7 cellular contexts compared by ENCODE assay signal in genomic region chr10:7412482-7413251, GRCh38.
DNase-seq lines count a peak whose midpoint lies in the region; ATAC-seq and TF ChIP-seq lines count a peak whose summit lies in the region.

No MANE protein-coding gene starts in this region.

- H4K20me1 ChIP-seq in OCI-LY1 (ENCODE audit: insufficient read depth, low read length) = no peaks in the 10 kb centered on the region

- H3K4me3 Mint-ChIP-seq in central memory CD8-positive, alpha-beta T cell = peak overlapping the region; percentile 98
- H3K4me3 Mint-ChIP-seq in memory B cell = peak overlapping the region; percentile 92
- H3K4me3 Mint-ChIP-seq in stimulated activated naive CD8-positive, alpha-beta T cell treated with anti-CD3 and anti-CD28 coated beads, Interleukin-15, Interleukin-2, amounts not matched to agents 100 ng/mL and 50 ng/mL, for 24 hours = peak overlapping the region; percentile 55

- H3K27me3 Mint-ChIP-seq in central memory CD8-positive, alpha-beta T cell = no peaks in the 10 kb centered on the region
- H3K27me3 Mint-ChIP-seq in memory B cell = no peaks in the 10 kb centered on the region
- peaks cover 8% of the 10 kb centered on the region for H3K27me3 Mint-ChIP-seq in stimulated activated naive CD8-positive, alpha-beta T cell treated with anti-CD3 and anti-CD28 coated beads, Interleukin-15, Interleukin-2, amounts not matched to agents 100 ng/mL and 50 ng/mL, for 24 hours

- no peak overlapping the region for H3K27ac Mint-ChIP-seq in central memory CD8-positive, alpha-beta T cell (ENCODE audit: low read depth)
- no peak overlapping the region for H3K27ac Mint-ChIP-seq in memory B cell
- H3K27ac Mint-ChIP-seq in stimulated activated naive CD8-positive, alpha-beta T cell treated with anti-CD3 and anti-CD28 coated beads, Interleukin-15, Interleukin-2, amounts not matched to agents 100 ng/mL and 50 ng/mL, for 24 hours = peak overlapping the region; percentile 65

- H3K79me2 ChIP-seq in OCI-LY1 (ENCODE audit: insufficient read depth, low read length) = peaks cover 17% of the 10 kb centered on the region

- TF ChIP-seq CTCF in OCI-LY1 (IDR thresholded peaks at IDR 0.05; ENCODE audit: low read length) = no peak

- no peaks in the 10 kb centered on the region for H3F3A ChIP-seq in OCI-LY1 (ENCODE audit: insufficient read depth, low read length)

- no peak overlapping the region for H3K9ac ChIP-seq in OCI-LY1 (ENCODE audit: low read length)

- no peak for DNase-seq in central memory CD8-positive, alpha-beta T cell (ENCODE audit: low spot score in 2 of 2)
- peak in 1 of 2 donors; percentile 34 for DNase-seq in memory B cell (ENCODE audit: low spot score in 2 of 2)
- no peak for DNase-seq in NCI-H187 (lab: John Stamatoyannopoulos, UW)
- DNase-seq in COLO668 (lab: John Stamatoyannopoulos, UW; ENCODE audit: unreplicated experiment) = no peak

- H3K4me1 Mint-ChIP-seq in central memory CD8-positive, alpha-beta T cell = peaks cover 26% of the 10 kb centered on the region
- H3K4me1 Mint-ChIP-seq in memory B cell = peaks cover 12% of the 10 kb centered on the region
- peaks cover 40% of the 10 kb centered on the region for H3K4me1 Mint-ChIP-seq in stimulated activated naive CD8-positive, alpha-beta T cell treated with anti-CD3 and anti-CD28 coated beads, Interleukin-15, Interleukin-2, amounts not matched to agents 100 ng/mL and 50 ng/mL, for 24 hours (ENCODE audit: low read depth)

- H3K4me2 ChIP-seq in OCI-LY1 (ENCODE audit: low read length) = peak overlapping the region; percentile 63

- no peaks in the 10 kb centered on the region for H3K9me3 ChIP-seq in OCI-LY1 (ENCODE audit: low read length)

- H3K9me3 Mint-ChIP-seq in central memory CD8-positive, alpha-beta T cell = no peaks in the 10 kb centered on the region
- H3K9me3 Mint-ChIP-seq in memory B cell = no peaks in the 10 kb centered on the region
- H3K9me3 Mint-ChIP-seq in stimulated activated naive CD8-positive, alpha-beta T cell treated with anti-CD3 and anti-CD28 coated beads, Interleukin-15, Interleukin-2, amounts not matched to agents 100 ng/mL and 50 ng/mL, for 24 hours = no peaks in the 10 kb centered on the region

- peaks cover 27% of the 10 kb centered on the region for H3K36me3 Mint-ChIP-seq in central memory CD8-positive, alpha-beta T cell (ENCODE audit: insufficient read depth)
- no peaks in the 10 kb centered on the region for H3K36me3 Mint-ChIP-seq in memory B cell
- no peaks in the 10 kb centered on the region for H3K36me3 Mint-ChIP-seq in stimulated activated naive CD8-positive, alpha-beta T cell treated with anti-CD3 and anti-CD28 coated beads, Interleukin-15, Interleukin-2, amounts not matched to agents 100 ng/mL and 50 ng/mL, for 24 hours (ENCODE audit: low read depth)

- no peaks in the 10 kb centered on the region for H3K27me3 ChIP-seq in OCI-LY1 (ENCODE audit: insufficient read depth, low read length)

- H3K36me3 ChIP-seq in OCI-LY1 (ENCODE audit: insufficient read depth, low read length) = no peaks in the 10 kb centered on the region

- no peaks in the 10 kb centered on the region for H3K9me2 ChIP-seq in OCI-LY1 (ENCODE audit: low read depth, low read length)

- H3K4me3 ChIP-seq in OCI-LY1 (ENCODE audit: low read depth, low read length, poor library complexity, severe bottlenecking) = peak overlapping the region; percentile 40

- H2AFZ ChIP-seq in OCI-LY1 (ENCODE audit: low read length) = no peak overlapping the region

- H3K27ac ChIP-seq in OCI-LY1 (ENCODE audit: low read depth, low read length, poor library complexity, severe bottlenecking) = no peak overlapping the region

- ATAC-seq in central memory CD8-positive, alpha-beta T cell (replicated peaks; ENCODE audit: extremely low read depth, poor library complexity, severe bottlenecking) = no peak
- ATAC-seq in memory B cell (ENCODE audit: low read depth) (no peak), GM21576 (IDR thresholded peaks at IDR 0.05; ENCODE audit: unreplicated experiment) (no peak)

- peaks cover 22% of the 10 kb centered on the region for H3K4me1 ChIP-seq in OCI-LY1 (ENCODE audit: insufficient read depth, low read length, severe bottlenecking)
